In the genomic region with DNA sequence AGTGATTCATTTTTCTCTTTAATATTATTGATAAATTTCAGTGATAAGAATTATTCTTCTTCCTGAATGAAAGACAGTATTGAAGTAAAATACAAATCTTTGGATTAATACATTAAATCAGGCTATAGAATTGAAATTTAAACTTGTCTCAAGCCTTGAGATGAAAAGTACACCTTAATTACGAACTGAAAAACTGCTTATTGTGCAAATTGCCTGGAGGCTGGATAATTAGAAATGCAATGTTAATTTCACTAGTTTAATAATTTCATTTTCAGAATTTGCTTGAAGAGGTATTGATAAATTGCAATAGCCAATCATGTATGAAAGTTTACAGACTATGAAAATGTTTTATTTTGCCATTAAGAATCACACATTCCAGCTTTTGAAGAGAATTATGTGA, we compare ENCODE assay signal across 8 cellular contexts.
"Had no signal": no experiment of that assay in that cellular context is flagged by ENCODE, and none has a peak within 500 bp of the region (broad histone marks: within the 10 kb centered on the region; RNA-seq: fewer than 3 reads in every experiment).

No MANE protein-coding gene starts in this region.

- H3K4me2 ChIP-seq: GM23338 had no signal

- FAIRE-seq: H1, H54 had no signal

- H3K4me3 ChIP-seq: GM23338, HAP-1 had no signal

- DNase-seq: HFFc6, KG1 had no signal

- H3K27ac ChIP-seq: HL-60 had no signal

- H2AFZ ChIP-seq: GM23338 had no signal

- H3K36me3 ChIP-seq: HAP-1 had no signal

- H3K9me3 ChIP-seq: HAP-1 had no signal

- ATAC-seq: GM23338, HCT116 had no signal
